In the genomic region with DNA sequence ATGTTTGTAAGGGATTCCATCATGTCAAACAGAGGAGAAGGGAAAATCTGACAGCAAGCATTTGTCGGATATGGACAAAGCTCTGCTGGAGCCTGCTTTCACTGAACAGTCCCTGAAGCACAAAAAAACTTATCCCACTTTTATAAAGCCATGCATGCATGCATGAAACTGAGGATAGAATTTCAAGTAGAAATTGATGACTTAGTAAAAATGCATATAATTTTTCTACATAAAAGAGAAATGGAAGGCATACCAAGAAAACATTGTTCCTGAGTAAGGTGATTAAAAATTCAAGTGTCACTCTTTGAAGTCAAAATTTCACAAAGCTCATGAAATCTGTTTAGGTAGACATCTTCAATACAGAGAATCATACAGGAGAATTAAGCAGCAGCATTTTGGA, we compare ENCODE assay signal across 7 cellular contexts.
"Had no signal": no experiment of that assay in that cellular context is flagged by ENCODE, and none has a peak within 500 bp of the region (broad histone marks: within the 10 kb centered on the region; RNA-seq: fewer than 3 reads in every experiment).

No MANE protein-coding gene starts in this region.

- DNase-seq: H9, HCEC 1CT, KG1 had no signal

- FAIRE-seq: H1, H54, HTR-8/SVneo had no signal

- H2AFZ ChIP-seq: GM23338 had no signal

- H3K4me2 ChIP-seq: GM23338 had no signal

- H3K4me3 ChIP-seq: GM23338 had no signal

- ATAC-seq: GM23338 had no signal
